In the genomic region with DNA sequence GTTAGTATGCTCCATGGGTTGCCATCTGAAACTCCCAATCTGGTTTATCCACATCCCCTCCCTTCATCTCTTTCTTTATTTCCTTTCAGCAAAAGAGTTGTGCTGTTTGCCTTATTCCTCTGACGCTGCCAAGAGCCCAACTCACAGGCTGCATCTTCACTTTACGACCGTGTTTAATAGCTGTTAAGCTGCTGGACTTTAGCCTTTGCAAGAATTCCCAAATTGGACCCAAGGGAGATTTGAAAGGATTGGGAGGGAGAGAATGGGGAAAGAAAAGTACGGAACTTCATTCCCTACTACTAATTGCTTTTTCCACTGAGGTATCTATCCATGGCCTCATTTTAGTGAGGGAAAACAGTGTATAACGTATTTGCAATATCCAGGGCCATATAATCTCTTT, we compare ENCODE assay signal across 9 cellular contexts.
"Had no signal": no experiment of that assay in that cellular context is flagged by ENCODE, and none has a peak within 500 bp of the region (broad histone marks: within the 10 kb centered on the region; RNA-seq: fewer than 3 reads in every experiment).

No MANE protein-coding gene starts in this region.

- DNase-seq: activated CD4-positive, alpha-beta T cell treated with anti-CD3 and anti-CD28 coated beads, Interleukin-2, amount 50 U/mL, for 1 hour; anterior cingulate cortex; cortex of kidney; effector CD4-positive, alpha-beta T cell; esophagus squamous epithelium; kidney glomerular epithelial cell; sigmoid colon; stimulated activated CD4-positive, alpha-beta T cell treated with anti-CD3 and anti-CD28 coated beads, Interleukin-1b, Interleukin-23, amount 100 ng/mL, for 48 hours; stomach had no signal
